ENCODE assay signal across 21 cellular contexts in genomic region chr4:61934201-61934600, GRCh38.
"Had no signal": no experiment of that assay in that cellular context is flagged by ENCODE, and none has a peak within 500 bp of the region (broad histone marks: within the 10 kb centered on the region; RNA-seq: fewer than 3 reads in every experiment).

No MANE protein-coding gene starts in this region.

- DNase-seq: activated CD4-positive, alpha-beta T cell treated with anti-CD3 and anti-CD28 coated beads for 48 hours; activated CD4-positive, alpha-beta T cell treated with anti-CD3 and anti-CD28 coated beads, Interleukin-2, amount 50 U/mL, for 4 hours; activated CD4-positive, CD25-positive, alpha-beta regulatory T cell treated with anti-CD3 and anti-CD28 coated beads, Interleukin-2, amount 50 U/mL, for 72 hours; activated CD8-positive, alpha-beta T cell treated with anti-CD3 and anti-CD28 coated beads, Interleukin-2, amount 10 ng/mL, durations not matched to agents 7 days and 5 days; activated effector memory CD4-positive, alpha-beta T cell treated with anti-CD3 and anti-CD28 coated beads, Interleukin-2, amount 50 U/mL, for 16 hours; activated naive CD4-positive, alpha-beta T cell treated with Interleukin-2 at 50 U/mL for 16 hours; activated T-cell treated with anti-CD3 and anti-CD28 coated beads, Interleukin-2, amount 50 U/mL, for 24 hours; KG1; NCI-H1092; NCI-H2029; NCI-H345; NCI-H510A; NCI-H69; NK-92 treated with Interleukin-12 subunit alpha and Interleukin-12 subunit beta, amount 100 ng/mL, for 24 hours; OCI-M1; Peyer's patch; SHP77 treated with DMSO at 0.1 percent for 48 hours; T-helper 17 cell; T-helper 9 cell had no signal

- H3K4me1 ChIP-seq: Peyer's patch had no signal

- ATAC-seq: activated CD8-positive, alpha-beta T cell treated with anti-CD3 and anti-CD28 coated beads, Interleukin-2, amount 10 ng/mL, durations not matched to agents 7 days and 5 days; T-helper 17 cell; WTC11 had no signal

- H3K4me3 ChIP-seq: Peyer's patch had no signal

- H3K9me3 ChIP-seq: Peyer's patch had no signal

- H3K27ac ChIP-seq: Peyer's patch had no signal

- H3K36me3 ChIP-seq: Peyer's patch had no signal

- H3K27me3 ChIP-seq: Peyer's patch had no signal

- FAIRE-seq: astrocyte had no signal
